Comparison of ENCODE assay signal across 16 cellular contexts in the genomic region with DNA sequence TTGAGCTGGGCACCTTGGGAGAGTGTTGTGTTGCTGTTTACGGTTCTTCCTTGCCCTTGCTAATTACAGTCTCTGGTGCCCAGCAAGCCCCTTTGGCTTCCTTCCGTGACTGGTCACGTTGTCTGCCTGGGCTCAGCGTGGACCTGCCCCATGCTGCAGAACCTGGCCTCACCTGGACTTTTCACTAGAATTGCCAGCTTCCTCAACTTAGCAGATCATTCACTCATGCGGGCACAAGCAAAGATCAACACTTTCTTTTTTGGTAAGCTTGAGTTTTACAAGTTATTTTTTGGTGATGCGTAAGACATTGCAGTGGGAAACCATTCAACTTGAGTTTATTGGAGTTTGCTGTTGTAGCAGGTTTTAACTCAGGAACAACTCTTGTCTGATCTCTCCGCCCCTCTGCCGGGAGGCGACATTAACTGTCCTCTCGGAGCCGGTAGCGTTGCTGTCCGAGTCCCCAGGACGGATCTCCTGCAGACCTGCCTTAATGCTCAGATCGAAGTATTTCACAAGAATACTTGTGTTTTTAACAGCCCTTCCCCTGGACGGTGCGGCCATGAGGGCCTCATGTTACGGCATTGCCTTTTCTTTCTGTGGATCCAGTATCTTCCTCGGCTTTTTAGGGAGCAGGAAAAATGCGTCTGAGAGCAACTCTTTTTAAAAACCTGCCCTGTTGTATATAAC. TPM values are rescaled to one million over a fixed set of nuclear protein-coding genes. Genes with fewer than 3 reads are reported as not detected.
DNase-seq lines count a peak whose midpoint lies in the region; ATAC-seq and TF ChIP-seq lines count a peak whose summit lies in the region.
"Had no signal": no experiment of that assay in that cellular context is flagged by ENCODE, and none has a peak within 500 bp of the region (broad histone marks: within the 10 kb centered on the region; RNA-seq: fewer than 3 reads in every experiment).

No MANE protein-coding gene starts in this region.

- DNase-seq in T-helper 2 cell treated with Interferon-gamma antibody and Interleukin-4, amounts not matched to agents 5 μg/mL and 100 μg/mL, for 36 hours (ENCODE audit: low spot score) = no peak
- DNase-seq in T-helper 2 cell (no peak), glutamatergic neuron (no peak), midbrain (lab: John Stamatoyannopoulos, UW) (no peak), 8988T (no peak), HuH-7 (ENCODE audit: low spot score) (no peak)
- DNase-seq: NCI-H187, NCI-H526, SW 1271 had no signal

- peak; percentile 47 for ATAC-seq in GM19324 (IDR thresholded peaks at IDR 0.05; ENCODE audit: low FRiP score, unreplicated experiment)
- ATAC-seq in HG03095 (IDR thresholded peaks at IDR 0.05; ENCODE audit: unreplicated experiment) = peak; percentile 27
- ATAC-seq: GM23338 had no signal

- H3K4me1 Mint-ChIP-seq in T-helper 2 cell treated with Interferon-gamma antibody and Interleukin-4, amounts not matched to agents 5 μg/mL and 100 μg/mL, for 36 hours (ENCODE audit: low read depth) = peaks cover 21% of the 10 kb centered on the region
- no peaks in the 10 kb centered on the region for H3K4me1 Mint-ChIP-seq in glutamatergic neuron (ENCODE audit: low read depth, unreplicated experiment)
- H3K4me1 Mint-ChIP-seq: GM23338 had no signal

- H3K27me3 Mint-ChIP-seq in T-helper 2 cell treated with Interferon-gamma antibody and Interleukin-4, amounts not matched to agents 5 μg/mL and 100 μg/mL, for 36 hours (ENCODE audit: low read depth) = no peaks in the 10 kb centered on the region
- peaks cover 6% of the 10 kb centered on the region for H3K27me3 Mint-ChIP-seq in glutamatergic neuron (ENCODE audit: unreplicated experiment)

- no peak for TF ChIP-seq CTCF in glutamatergic neuron (IDR thresholded peaks at IDR 0.05; ENCODE audit: partially characterized antibody, unreplicated experiment)

- H3K27ac Mint-ChIP-seq in T-helper 2 cell treated with Interferon-gamma antibody and Interleukin-4, amounts not matched to agents 5 μg/mL and 100 μg/mL, for 36 hours = peak overlapping the region; percentile 82
- H3K27ac Mint-ChIP-seq in glutamatergic neuron (ENCODE audit: unreplicated experiment) = peak overlapping the region; percentile 77
- H3K27ac Mint-ChIP-seq: GM23338, nephron had no signal

- H3K36me3 Mint-ChIP-seq in T-helper 2 cell treated with Interferon-gamma antibody and Interleukin-4, amounts not matched to agents 5 μg/mL and 100 μg/mL, for 36 hours (ENCODE audit: low read depth) = peaks cover 79% of the 10 kb centered on the region
- peaks cover 41% of the 10 kb centered on the region for H3K36me3 Mint-ChIP-seq in glutamatergic neuron (ENCODE audit: unreplicated experiment)

- peaks cover 16% of the 10 kb centered on the region for H3K9me3 Mint-ChIP-seq in T-helper 2 cell treated with Interferon-gamma antibody and Interleukin-4, amounts not matched to agents 5 μg/mL and 100 μg/mL, for 36 hours
- peaks cover 12% of the 10 kb centered on the region for H3K9me3 Mint-ChIP-seq in glutamatergic neuron (ENCODE audit: unreplicated experiment)

- peak overlapping the region; percentile 61 for H3K4me3 Mint-ChIP-seq in T-helper 2 cell treated with Interferon-gamma antibody and Interleukin-4, amounts not matched to agents 5 μg/mL and 100 μg/mL, for 36 hours
- H3K4me3 Mint-ChIP-seq in glutamatergic neuron (ENCODE audit: unreplicated experiment) = no peak overlapping the region
- H3K4me3 Mint-ChIP-seq: GM23338, nephron had no signal

RNA-seq across cellular contexts. Expression of a gene that starts 15.7 kb away (rescaled TPM):
- total RNA-seq in glutamatergic neuron (ENCODE audit: unreplicated experiment) = 0.64 TPM
- total RNA-seq: A172, frontal cortex, GM23338, lower leg skin had no signal
